Comparison of ENCODE assay signal across 23 cellular contexts in genomic region chr16:1184156-1184868, GRCh38. TPM values are rescaled to one million over a fixed set of nuclear protein-coding genes. Genes with fewer than 3 reads are reported as not detected.
DNase-seq lines count a peak whose midpoint lies in the region; ATAC-seq and TF ChIP-seq lines count a peak whose summit lies in the region.
"Had no signal": no experiment of that assay in that cellular context is flagged by ENCODE, and none has a peak within 500 bp of the region (broad histone marks: within the 10 kb centered on the region; RNA-seq: fewer than 3 reads in every experiment).

No MANE protein-coding gene starts in this region.

- no peaks in the 10 kb centered on the region for H3K79me1 ChIP-seq in mesendoderm (ENCODE audit: low read length)

- no peak overlapping the region for H4K5ac ChIP-seq in mesendoderm (ENCODE audit: low read length)

- H2BK120ac ChIP-seq in mesendoderm (ENCODE audit: low read depth, low read length), result no peak overlapping the region

- no peak overlapping the region for H3K4me2 ChIP-seq in mesendoderm (ENCODE audit: low read length)

- no peaks in the 10 kb centered on the region for H3K4me1 ChIP-seq in mesendoderm (ENCODE audit: control insufficient read depth, low read depth, low read length)

- no peak overlapping the region for H3K23ac ChIP-seq in mesendoderm (ENCODE audit: low read length)

- no peak overlapping the region for H3K4me3 Mint-ChIP-seq in type B pancreatic cell
- H3K4me3 Mint-ChIP-seq: CD8-positive, alpha-beta memory T cell; T-helper 1 cell treated with Interleukin-12 subunit alpha and Interleukin-12 subunit beta and Interleukin-4 antibody, amounts not matched to agents 30 μg/mL and 1 μg/mL, for 36 hours had no signal

- no peaks in the 10 kb centered on the region for H3K36me3 ChIP-seq in mesendoderm (ENCODE audit: control insufficient read depth, insufficient read depth, low read length)

- H3K9me3 Mint-ChIP-seq in type B pancreatic cell, result no peaks in the 10 kb centered on the region
- H3K9me3 Mint-ChIP-seq: T-helper 1 cell treated with Interleukin-12 subunit alpha and Interleukin-12 subunit beta and Interleukin-4 antibody, amounts not matched to agents 30 μg/mL and 1 μg/mL, for 36 hours had no signal

- H3K9ac ChIP-seq in mesendoderm (ENCODE audit: low read length), result no peak overlapping the region

- H2BK5ac ChIP-seq in mesendoderm (ENCODE audit: low read length), result no peak overlapping the region

- H2AK5ac ChIP-seq in mesendoderm (ENCODE audit: low read length), result no peak overlapping the region

- ATAC-seq in SK-N-SH treated with all-trans-retinoic acid at 6 μM for 48 hours (peak; percentile 29), HG02852 (IDR thresholded peaks at IDR 0.05; ENCODE audit: unreplicated experiment) (no peak), HG02759 (IDR thresholded peaks at IDR 0.05; ENCODE audit: unreplicated experiment) (no peak)
- ATAC-seq: GM12878, sciatic nerve had no signal

- no peak overlapping the region for H3K4me3 ChIP-seq in mesendoderm (ENCODE audit: low read length)
- H3K4me3 ChIP-seq: GM12878 had no signal

- no peak overlapping the region for H4K8ac ChIP-seq in mesendoderm (ENCODE audit: low read depth, low read length)

- H3K18ac ChIP-seq in mesendoderm (ENCODE audit: low read length), result no peak overlapping the region

- peak; percentile 32 for TF ChIP-seq CTCF in type B pancreatic cell (conservative IDR thresholded peaks at IDR 0.05)

- H3K27me3 Mint-ChIP-seq in type B pancreatic cell, result no peaks in the 10 kb centered on the region

- WGBS in mesendoderm (ENCODE audit: extremely low coverage, insufficient coverage, low lambda C conversion rate), result no CpG with 5 or more reads among the region's 26 CpGs

- H3K4ac ChIP-seq in mesendoderm (ENCODE audit: low read depth, low read length), result no peak overlapping the region

- no peak overlapping the region for H3K27ac ChIP-seq in mesendoderm (ENCODE audit: low read depth, low read length)

- no peaks in the 10 kb centered on the region for H3K4me1 Mint-ChIP-seq in type B pancreatic cell (ENCODE audit: unreplicated experiment)
- H3K4me1 Mint-ChIP-seq: CD8-positive, alpha-beta memory T cell had no signal

- H3K79me2 ChIP-seq in mesendoderm (ENCODE audit: control insufficient read depth, insufficient read depth, low read length), result no peaks in the 10 kb centered on the region

- no peaks in the 10 kb centered on the region for H3K36me3 Mint-ChIP-seq in type B pancreatic cell
- H3K36me3 Mint-ChIP-seq: CD8-positive, alpha-beta memory T cell had no signal

- H3K27me3 ChIP-seq in mesendoderm (ENCODE audit: insufficient read depth, low read length, poor library complexity), result no peaks in the 10 kb centered on the region

- H3K27ac Mint-ChIP-seq in type B pancreatic cell, result no peak overlapping the region
- H3K27ac Mint-ChIP-seq: CD8-positive, alpha-beta memory T cell; T-helper 1 cell treated with Interleukin-12 subunit alpha and Interleukin-12 subunit beta and Interleukin-4 antibody, amounts not matched to agents 30 μg/mL and 1 μg/mL, for 36 hours had no signal

- H3K56ac ChIP-seq in mesendoderm (ENCODE audit: low read length), result no peak overlapping the region

- DNase-seq in NCI-H2171 treated with DMSO at 0.1 percent for 48 hours (lab: John Stamatoyannopoulos, UW) (peak; percentile 61), NCI-H2171 (lab: John Stamatoyannopoulos, UW) (no peak), mesendoderm (peak; percentile 26), type B pancreatic cell (ENCODE audit: extremely low spot score, unreplicated experiment) (no peak), hippocampal formation (lab: John Stamatoyannopoulos, UW) (no peak)
- DNase-seq: activated CD4-positive, CD25-positive, alpha-beta regulatory T cell; activated gamma-delta T cell treated with Interleukin-2 at 50 U/mL for 16 hours; CD8-positive, alpha-beta memory T cell; erythroblast; glutamatergic neuron; NCI-H1092 treated with DMSO at 0.1 percent for 48 hours; NCI-H748 treated with DMSO at 0.1 percent for 48 hours; stimulated activated CD4-positive, alpha-beta T cell treated with anti-CD3 and anti-CD28 coated beads, Interleukin-4, amount 100 ng/mL, for 1 hour; stimulated activated CD8-positive, alpha-beta memory T cell treated with anti-CD3 and anti-CD28 coated beads, Interleukin-4, amount 100 ng/mL, for 48 hours had no signal

- H2BK15ac ChIP-seq in mesendoderm (replicated peaks; ENCODE audit: low read depth), result no peak overlapping the region

TF ChIP-seq in SK-N-SH treated with all-trans-retinoic acid at 6 μM for 48 hours, 23 proteins besides CTCF, POLR2A, EP300 and RAD21 (continues in another document):
- TF ChIP-seq CSRNP3 (CRISPR knock-in tag; IDR thresholded peaks at IDR 0.05), result no peak
- no peak for TF ChIP-seq GLIS3 (CRISPR knock-in tag; IDR thresholded peaks at IDR 0.05)
- TF ChIP-seq ZNF8 (CRISPR knock-in tag; IDR thresholded peaks at IDR 0.05), result no peak
- no peak for TF ChIP-seq ESRRG (CRISPR knock-in tag; IDR thresholded peaks at IDR 0.05)
- TF ChIP-seq TCF4 (CRISPR knock-in tag; IDR thresholded peaks at IDR 0.05; ENCODE audit: borderline replicate concordance), result no peak
- no peak for TF ChIP-seq TOX (CRISPR knock-in tag; IDR thresholded peaks at IDR 0.05; ENCODE audit: borderline replicate concordance)
- no peak for TF ChIP-seq BACH2 (CRISPR knock-in tag; IDR thresholded peaks at IDR 0.05; ENCODE audit: borderline replicate concordance)
- no peak for TF ChIP-seq ZNF565 (CRISPR knock-in tag; conservative IDR thresholded peaks at IDR 0.05; ENCODE audit: low read depth)
- no peak for TF ChIP-seq PATZ1 (CRISPR knock-in tag; IDR thresholded peaks at IDR 0.05; ENCODE audit: borderline replicate concordance)
- TF ChIP-seq PPARA (CRISPR knock-in tag; IDR thresholded peaks at IDR 0.05; ENCODE audit: borderline replicate concordance), result no peak
- TF ChIP-seq CREB5 (CRISPR knock-in tag; IDR thresholded peaks at IDR 0.05; ENCODE audit: low read depth), result no peak

RNA-seq across cellular contexts. Expression of gene CACNA1H, which starts 31.4 kb away (rescaled TPM):
- 5.3 TPM for polyA plus RNA-seq in mesendoderm (2013, experiment 1 of 2)
- polyA plus RNA-seq in mesendoderm (2013, experiment 2 of 2), result 4.9 TPM
- 23.2 and 38.1 TPM in 2 replicates for total RNA-seq in type B pancreatic cell (ENCODE audit: low replicate concordance)

RNA-seq across cellular contexts. Expression of gene TPSG1, which starts 40.8 kb away (rescaled TPM):
- polyA plus RNA-seq in mesendoderm (2013, experiment 1 of 2), result not detected
- polyA plus RNA-seq in mesendoderm (2013, experiment 2 of 2), result not detected
- 0.43 TPM in 1 of 2 replicates, not detected in the other for total RNA-seq in type B pancreatic cell (ENCODE audit: low replicate concordance)
- total RNA-seq: CD8-positive, alpha-beta memory T cell; G401; GM12878; H1; mesenteric fat pad had no signal
- polyA plus RNA-seq: CD8-positive, alpha-beta memory T cell; GM12878; H1 had no signal

RNA-seq across cellular contexts. Expression of gene TPSB2, which starts 45.7 kb away (rescaled TPM):
- not detected for polyA plus RNA-seq in mesendoderm (2013, experiment 1 of 2)
- polyA plus RNA-seq in mesendoderm (2013, experiment 2 of 2), result not detected
- not detected in 2 replicates for total RNA-seq in type B pancreatic cell (ENCODE audit: low replicate concordance)
- total RNA-seq: CD8-positive, alpha-beta memory T cell; G401; GM12878; H1 had no signal
- polyA plus RNA-seq: CD8-positive, alpha-beta memory T cell; GM12878 had no signal

RNA-seq across cellular contexts. Expression of gene TPSAB1, which starts 56.2 kb away (rescaled TPM):
- polyA plus RNA-seq in mesendoderm (2013, experiment 1 of 2), result not detected
- polyA plus RNA-seq in mesendoderm (2013, experiment 2 of 2), result not detected
- total RNA-seq in type B pancreatic cell (ENCODE audit: low replicate concordance), result not detected in 2 replicates
- total RNA-seq: CD8-positive, alpha-beta memory T cell; G401; GM12878; H1 had no signal
- polyA plus RNA-seq: CD8-positive, alpha-beta memory T cell had no signal

Comparison
In these comparisons a context has a peak if more than half of its experiments do, and no peak if none do; other contexts are left out.
1. DNase-seq: peak in NCI-H2171 treated with DMSO at 0.1 percent for 48 hours (single experiment) and mesendoderm (single experiment); none in NCI-H2171 (single experiment), type B pancreatic cell (single experiment) and hippocampal formation (0 of 2).